8 cellular contexts compared by ENCODE assay signal in genomic region chr2:160666677-160667061, GRCh38.
DNase-seq lines count a peak whose midpoint lies in the region; ATAC-seq and TF ChIP-seq lines count a peak whose summit lies in the region.

No MANE protein-coding gene starts in this region.

- H3K4me1 ChIP-seq in smooth muscle cell (ENCODE audit: low read depth), result peaks cover 14% of the 10 kb centered on the region

- H3F3A ChIP-seq in smooth muscle cell (ENCODE audit: low read depth), result peaks cover 25% of the 10 kb centered on the region

- DNase-seq in NAMALWA (ENCODE audit: low spot score), result peak; percentile 4
- DNase-seq in fibroblast of pulmonary artery (ENCODE audit: low read depth), result no peak
- DNase-seq in smooth muscle cell (lab: John Stamatoyannopoulos, UW; ENCODE audit: unreplicated experiment), result no peak
- no peak for DNase-seq in NCI-H1930 (lab: John Stamatoyannopoulos, UW)
- DNase-seq in amniotic stem cell (lab: John Stamatoyannopoulos, UW), result no peak
- no peak for DNase-seq in NCI-H2081 treated with DMSO at 0.1 percent for 48 hours (lab: John Stamatoyannopoulos, UW)
- DNase-seq in NCI-H524 (lab: John Stamatoyannopoulos, UW), result no peak

- peak; percentile 4 for ATAC-seq in GM19452 (IDR thresholded peaks at IDR 0.05; ENCODE audit: unreplicated experiment)

- no peaks in the 10 kb centered on the region for H3K27me3 ChIP-seq in smooth muscle cell (ENCODE audit: low read depth)

- no peaks in the 10 kb centered on the region for H3K79me2 ChIP-seq in smooth muscle cell (ENCODE audit: low read depth)

- TF ChIP-seq CTCF in fibroblast of pulmonary artery (IDR thresholded peaks at IDR 0.05; ENCODE audit: low read length, missing control alignments) (no peak), smooth muscle cell (IDR thresholded peaks at IDR 0.05; ENCODE audit: borderline replicate concordance, insufficient read depth, poor library complexity, severe bottlenecking) (no peak)

- H3K36me3 ChIP-seq in smooth muscle cell (ENCODE audit: low read depth), result no peaks in the 10 kb centered on the region

- H3K4me2 ChIP-seq in smooth muscle cell, result peak overlapping the region; percentile 66

- no peaks in the 10 kb centered on the region for H3K9me3 ChIP-seq in smooth muscle cell (replicated peaks; ENCODE audit: low read depth)

- H2AFZ ChIP-seq in smooth muscle cell (ENCODE audit: low read depth), result peak overlapping the region; percentile 45

- no peaks in the 10 kb centered on the region for H4K20me1 ChIP-seq in smooth muscle cell (ENCODE audit: low read depth)

- WGBS in smooth muscle cell (ENCODE audit: low lambda C conversion rate), result 13% methylated on average over 2 of the region's 2 CpGs

- H3K4me3 ChIP-seq in fibroblast of pulmonary artery (replicated peaks; ENCODE audit: low read depth, low read length), result peak overlapping the region; percentile 36
- peak overlapping the region; percentile 20 for H3K4me3 ChIP-seq in smooth muscle cell

- H3K27ac ChIP-seq in smooth muscle cell (ENCODE audit: low read depth), result peak overlapping the region; percentile 100

- H3K9ac ChIP-seq in smooth muscle cell (ENCODE audit: low read depth), result peak overlapping the region; percentile 92
